Comparison of ENCODE assay signal across 24 cellular contexts in genomic region chr11:22194907-22195306, GRCh38. TPM values are rescaled to one million over a fixed set of nuclear protein-coding genes. Genes with fewer than 3 reads are reported as not detected.
A peak's percentile ranks its signal among the peaks of the same experiment; 100 is the strongest.
DNase-seq lines count a peak whose midpoint lies in the region; ATAC-seq and TF ChIP-seq lines count a peak whose summit lies in the region.
"Had no signal": no experiment of that assay in that cellular context is flagged by ENCODE, and none has a peak within 500 bp of the region (broad histone marks: within the 10 kb centered on the region; RNA-seq: fewer than 3 reads in every experiment).

No MANE protein-coding gene starts in this region.

- H3K4me1 ChIP-seq in GM23338 (ENCODE audit: insufficient read depth), result peaks cover 29% of the 10 kb centered on the region

- no peak overlapping the region for H3K27ac ChIP-seq in GM23338 (ENCODE audit: low read depth)

- H3K36me3 Mint-ChIP-seq in GM23338 (ENCODE audit: low read depth), result no peaks in the 10 kb centered on the region
- H3K36me3 Mint-ChIP-seq in WTC11, result no peaks in the 10 kb centered on the region
- H3K36me3 Mint-ChIP-seq in neural crest cell (ENCODE audit: low read depth), result no peaks in the 10 kb centered on the region
- H3K36me3 Mint-ChIP-seq: activated CD8-positive, alpha-beta memory T cell treated with anti-CD3 and anti-CD28 coated beads, Interleukin-2, amount 10 ng/mL, durations not matched to agents 7 days and 5 days; CD14-positive monocyte had no signal

- ATAC-seq in GM23338 (no peak), WTC11 (no peak), GM18517 (IDR thresholded peaks at IDR 0.05; ENCODE audit: unreplicated experiment) (no peak)
- ATAC-seq: activated CD8-positive, alpha-beta memory T cell treated with anti-CD3 and anti-CD28 coated beads, Interleukin-2, amount 10 ng/mL, durations not matched to agents 7 days and 5 days; activated naive CD4-positive, alpha-beta T cell treated with anti-CD3 and anti-CD28 coated beads, Interleukin-2, amount 50 U/mL, for 72 hours; gastroesophageal sphincter; left colon; naive thymus-derived CD8-positive, alpha-beta T cell had no signal

- POLR2A ChIA-PET in WTC11 (lab: Charles Lee), result no interaction called here

- peak; percentile 3 for DNase-seq in NCI-H748 (lab: John Stamatoyannopoulos, UW; ENCODE audit: unreplicated experiment)
- no peak for DNase-seq in NCI-H748 treated with DMSO at 0.1 percent for 48 hours (lab: John Stamatoyannopoulos, UW)
- no peak for DNase-seq in GM23338 (ENCODE audit: low spot score)
- DNase-seq in WTC11 (ENCODE audit: low spot score), result no peak
- DNase-seq in neural crest cell (ENCODE audit: low read depth, low spot score), result no peak
- no peak for DNase-seq in UCSD-AML1 (lab: John Stamatoyannopoulos, UW; ENCODE audit: unreplicated experiment)
- DNase-seq in NCI-H1436 (lab: John Stamatoyannopoulos, UW), result no peak
- DNase-seq: activated CD4-positive, alpha-beta T cell treated with anti-CD3 and anti-CD28 coated beads for 4 hours; activated CD8-positive, alpha-beta memory T cell treated with anti-CD3 and anti-CD28 coated beads, Interleukin-2, amount 10 ng/mL, durations not matched to agents 7 days and 5 days; effector CD4-positive, alpha-beta T cell; left colon; naive thymus-derived CD8-positive, alpha-beta T cell; NCI-H2227 treated with DMSO at 0.1 percent for 48 hours; posterior cingulate gyrus; RPMI8226; small intestine; stimulated activated CD4-positive, alpha-beta T cell treated with anti-CD3 and anti-CD28 coated beads, Interleukin-2, amount 100 ng/mL, for 48 hours; stimulated activated naive CD4-positive, alpha-beta T cell treated with Interleukin-2 at 50 U/mL for 16 hours had no signal

- H3F3A ChIP-seq in GM23338 (replicated peaks; ENCODE audit: low read depth), result no peaks in the 10 kb centered on the region

- TF ChIP-seq CTCF in GM23338 (conservative IDR thresholded peaks at IDR 0.05; ENCODE audit: low read depth in 2 of 2), result 0 out of 4 replicates have a peak, but pooled peaks of 1 of the 2 experiments have one; percentile 15
- TF ChIP-seq CTCF in WTC11 (IDR thresholded peaks at IDR 0.05), result no peak
- peak; percentile 45 for TF ChIP-seq CTCF in neural crest cell (conservative IDR thresholded peaks at IDR 0.05)

- 0 out of 2 replicates have a peak, but pooled peaks cover 3% of the 10 kb centered on the region for H3K9me2 ChIP-seq in GM23338 (ENCODE audit: insufficient read depth)

- H3K27me3 ChIP-seq in GM23338 (ENCODE audit: insufficient read depth), result 0 out of 2 replicates have a peak, but pooled peaks cover 4% of the 10 kb centered on the region
- H3K27me3 ChIP-seq: esophagus muscularis mucosa, gastroesophageal sphincter had no signal

- H3K36me3 ChIP-seq in GM23338 (ENCODE audit: insufficient read depth), result no peaks in the 10 kb centered on the region
- H3K36me3 ChIP-seq: esophagus muscularis mucosa, gastroesophageal sphincter had no signal

- H3K4me3 Mint-ChIP-seq in GM23338 (peak overlapping the region; percentile 96), WTC11 (peak overlapping the region; percentile 97), neural crest cell (peak overlapping the region; percentile 98)
- H3K4me3 Mint-ChIP-seq: activated CD8-positive, alpha-beta memory T cell treated with anti-CD3 and anti-CD28 coated beads, Interleukin-2, amount 10 ng/mL, durations not matched to agents 7 days and 5 days; naive thymus-derived CD8-positive, alpha-beta T cell had no signal

- H4K20me1 ChIP-seq in GM23338 (replicated peaks; ENCODE audit: insufficient read depth), result peaks cover 5% of the 10 kb centered on the region

- H3K27ac Mint-ChIP-seq in GM23338 (no peak overlapping the region), WTC11 (no peak overlapping the region), neural crest cell (ENCODE audit: unreplicated experiment) (no peak overlapping the region)
- H3K27ac Mint-ChIP-seq: activated CD8-positive, alpha-beta memory T cell treated with anti-CD3 and anti-CD28 coated beads, Interleukin-2, amount 10 ng/mL, durations not matched to agents 7 days and 5 days; activated naive CD4-positive, alpha-beta T cell treated with anti-CD3 and anti-CD28 coated beads, Interleukin-2, amount 50 U/mL, for 72 hours; CD14-positive monocyte; naive thymus-derived CD8-positive, alpha-beta T cell had no signal

- peak overlapping the region; percentile 84 for H3K4me2 ChIP-seq in GM23338

- CTCF ChIA-PET in WTC11 (lab: Charles Lee), result no interaction called here

- H3K9me3 Mint-ChIP-seq in GM23338 (peaks cover 2% of the 10 kb centered on the region; the same call in 1 of the 3 replicates), WTC11 (peaks cover 4% of the 10 kb centered on the region; the same call in 1 of the 2 replicates), neural crest cell (no peaks in the 10 kb centered on the region)

- peaks cover 53% of the 10 kb centered on the region for H3K79me2 ChIP-seq in GM23338 (replicated peaks; ENCODE audit: insufficient read depth)

- H3K4me1 Mint-ChIP-seq in GM23338 (peaks cover 32% of the 10 kb centered on the region), WTC11 (peaks cover 41% of the 10 kb centered on the region), neural crest cell (peaks cover 19% of the 10 kb centered on the region)

- H3K4me3 ChIP-seq in GM23338, result peak overlapping the region; percentile 97

- H3K27me3 Mint-ChIP-seq in GM23338 (ENCODE audit: insufficient read depth, low read depth, poor library complexity) (peaks cover 4% of the 10 kb centered on the region), WTC11 (ENCODE audit: low read depth) (no peaks in the 10 kb centered on the region), neural crest cell (ENCODE audit: low read depth) (peaks cover 27% of the 10 kb centered on the region)

- no peak overlapping the region for H2AFZ ChIP-seq in GM23338

TF ChIP-seq in GM23338, 12 proteins besides CTCF, POLR2A, EP300 and RAD21 (continues in another document):
- TF ChIP-seq REST (IDR thresholded peaks at IDR 0.05; ENCODE audit: unreplicated experiment), result no peak

TF ChIP-seq in WTC11, 78 proteins besides CTCF, POLR2A, EP300 and RAD21:
- TF ChIP-seq ATF2 (CRISPR knock-in tag; IDR thresholded peaks at IDR 0.05; ENCODE audit: borderline replicate concordance, low read depth), result no peak
- TF ChIP-seq RELA (CRISPR knock-in tag; IDR thresholded peaks at IDR 0.05; ENCODE audit: borderline replicate concordance), result no peak
- TF ChIP-seq PRRX2 (CRISPR knock-in tag; IDR thresholded peaks at IDR 0.05), result no peak
TF ChIP-seq in WTC11: peak in this region for 0.

RNA-seq across cellular contexts. Expression of gene ANO5, which starts 2.0 kb away (rescaled TPM):
- total RNA-seq in GM23338 (2014; rRNA removed; shearing (Covaris generic)), result 6.8 and 8.3 TPM in 2 replicates
- 1.7 and 1.8 TPM in 2 replicates for polyA plus RNA-seq in GM23338 (2016; fragmentation: Nextera tagmentation; extraction: Ambion mirVana)
- total RNA-seq in WTC11 (2021) (6.3 to 6.9 TPM (median 6.7 TPM) in 3 replicates), neural crest cell (3.4 and 3.5 TPM in 2 replicates)
- total RNA-seq: LHCN-M2 had no signal
